In the genomic region with DNA sequence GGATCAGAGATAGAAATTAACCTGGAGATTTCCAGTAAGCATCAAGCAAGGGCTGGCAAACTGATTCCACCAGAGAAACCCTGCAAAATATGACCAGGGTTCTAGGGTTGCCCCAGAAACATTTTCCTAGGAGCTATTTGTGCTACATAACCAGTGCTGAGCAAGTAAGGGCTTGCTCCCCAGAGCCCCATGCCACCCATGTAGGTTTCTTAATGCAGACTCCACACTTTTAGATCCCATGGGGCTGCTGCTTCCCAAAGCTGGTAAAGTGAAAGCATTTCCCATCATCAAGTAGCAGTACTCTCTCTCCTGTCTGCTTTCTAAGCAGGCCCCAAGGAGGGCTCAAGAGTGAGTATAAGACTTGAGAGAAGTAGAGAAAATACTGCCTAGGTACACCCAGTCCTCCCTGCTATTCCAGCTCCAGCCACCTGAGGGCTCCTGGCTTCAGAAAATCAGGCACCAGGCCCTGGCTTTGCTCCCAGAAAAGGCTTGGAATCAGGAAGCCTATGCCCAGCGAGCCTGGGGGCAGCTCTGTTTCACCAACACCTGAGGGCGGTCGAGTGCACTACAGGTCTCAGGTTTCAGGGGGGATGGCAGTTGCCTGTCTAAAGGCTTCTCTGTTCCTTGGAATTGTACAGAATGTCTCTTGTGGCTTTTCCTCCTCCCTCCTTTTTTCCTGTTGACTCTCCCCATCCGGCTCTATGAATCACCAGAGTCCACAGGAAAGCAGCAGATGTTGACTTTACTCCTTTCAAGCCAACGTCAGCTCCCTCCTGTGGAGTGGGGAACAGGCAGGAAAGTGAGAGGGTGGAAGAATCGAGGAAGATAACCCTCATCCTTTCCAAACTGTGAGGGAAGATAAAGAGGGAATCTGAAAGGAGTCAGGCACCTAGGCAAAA, we compare ENCODE assay signal across 8 cellular contexts. TPM values are rescaled to one million over a fixed set of nuclear protein-coding genes. Genes with fewer than 3 reads are reported as not detected.
DNase-seq lines count a peak whose midpoint lies in the region; ATAC-seq and TF ChIP-seq lines count a peak whose summit lies in the region.

No MANE protein-coding gene starts in this region.

- H3K27ac ChIP-seq in left lung = peak overlapping the region; percentile 86 to 93

- peaks cover 25 to 38% of the 10 kb centered on the region in 2 donors for H3K4me1 ChIP-seq in left lung

- peak in 13 of 14 donors; percentile 31 to 92 (median 82) for DNase-seq in C1 segment of cervical spinal cord (lab: John Stamatoyannopoulos, UW)
- DNase-seq in HFF-Myc (ENCODE audit: extremely low read depth, low read depth) = peak; percentile 99
- DNase-seq in NCI-H510A treated with DMSO at 0.1 percent for 48 hours (lab: John Stamatoyannopoulos, UW) = peak; percentile 96
- peak; percentile 21 to 25 for DNase-seq in activated CD4-positive, alpha-beta T cell treated with anti-CD3 and anti-CD28 coated beads, Interleukin-2, amount 50 U/mL, for 24 hours (ENCODE audit: low read depth in 1 of 2, low spot score in 1 of 2)
- peak; percentile 95 for DNase-seq in ecto neural progenitor cell (ENCODE audit: low spot score)
- DNase-seq in left lung = peak; percentile 88 to 93
- peak; percentile 45 for DNase-seq in stimulated activated CD4-positive, alpha-beta T cell treated with anti-CD3 and anti-CD28 coated beads, Interleukin-1b, Interleukin-23, amount 100 ng/mL, for 48 hours

- TF ChIP-seq CTCF in HFF-Myc (IDR thresholded peaks at IDR 0.05; ENCODE audit: low read depth, low read length, missing control alignments) = peak; percentile 96
- TF ChIP-seq CTCF in left lung (IDR thresholded peaks at IDR 0.05) = peak; percentile 80 to 96

- no peaks in the 10 kb centered on the region for H3K27me3 ChIP-seq in left lung

- no peaks in the 10 kb centered on the region for H3K9me3 ChIP-seq in left lung

- no peaks in the 10 kb centered on the region for H3K36me3 ChIP-seq in left lung

- ATAC-seq in left lung = peak; percentile 96
- ATAC-seq in GM19023 (IDR thresholded peaks at IDR 0.05; ENCODE audit: unreplicated experiment) = no peak

- intact Hi-C loops in left lung (cut with DNase I) = no loop called here

- H3K4me3 ChIP-seq in HFF-Myc (replicated peaks; ENCODE audit: low read depth, low read length) = no peak overlapping the region
- H3K4me3 ChIP-seq in left lung = no peak overlapping the region

RNA-seq across cellular contexts. Expression of a gene that starts 6.2 kb away (rescaled TPM):
- 1 to 10 TPM; 1.4 to 3.4 TPM for total RNA-seq in left lung

RNA-seq across cellular contexts. Expression of a gene that starts 18.0 kb away (rescaled TPM):
- total RNA-seq in left lung = 10 to 100 TPM in 1 of 2 donors, 1 to 10 TPM in 1; 5.8 to 12.5 TPM

RNA-seq across cellular contexts. Expression of a gene that starts 26.7 kb away (rescaled TPM):
- total RNA-seq in left lung = 10 to 100 TPM; 31.9 to 32.4 TPM

RNA-seq across cellular contexts. Expression of a gene that starts 33.0 kb away (rescaled TPM):
- total RNA-seq in left lung = 10 to 100 TPM; 35.8 to 42.6 TPM

RNA-seq across cellular contexts. Expression of a gene that starts 35.4 kb away (rescaled TPM):
- 100 to 1,000 TPM in 1 of 2 donors, 10 to 100 TPM in 1; 90.2 to 118 TPM for total RNA-seq in left lung

Comparison
In these comparisons a context has a peak if more than half of its experiments do, and no peak if none do; other contexts are left out.
1. DNase-seq: peak in every context shown above with its lines; median percentile 99 in HFF-Myc; 96 in NCI-H510A treated with DMSO at 0.1 percent for 48 hours; 95 in ecto neural progenitor cell; 90 in left lung; 82 in C1 segment of cervical spinal cord; 45 in stimulated activated CD4-positive, alpha-beta T cell treated with anti-CD3 and anti-CD28 coated beads, Interleukin-1b, Interleukin-23, amount 100 ng/mL, for 48 hours; 23 in activated CD4-positive, alpha-beta T cell treated with anti-CD3 and anti-CD28 coated beads, Interleukin-2, amount 50 U/mL, for 24 hours.